Comparison of ENCODE assay signal across 9 cellular contexts in the genomic region with DNA sequence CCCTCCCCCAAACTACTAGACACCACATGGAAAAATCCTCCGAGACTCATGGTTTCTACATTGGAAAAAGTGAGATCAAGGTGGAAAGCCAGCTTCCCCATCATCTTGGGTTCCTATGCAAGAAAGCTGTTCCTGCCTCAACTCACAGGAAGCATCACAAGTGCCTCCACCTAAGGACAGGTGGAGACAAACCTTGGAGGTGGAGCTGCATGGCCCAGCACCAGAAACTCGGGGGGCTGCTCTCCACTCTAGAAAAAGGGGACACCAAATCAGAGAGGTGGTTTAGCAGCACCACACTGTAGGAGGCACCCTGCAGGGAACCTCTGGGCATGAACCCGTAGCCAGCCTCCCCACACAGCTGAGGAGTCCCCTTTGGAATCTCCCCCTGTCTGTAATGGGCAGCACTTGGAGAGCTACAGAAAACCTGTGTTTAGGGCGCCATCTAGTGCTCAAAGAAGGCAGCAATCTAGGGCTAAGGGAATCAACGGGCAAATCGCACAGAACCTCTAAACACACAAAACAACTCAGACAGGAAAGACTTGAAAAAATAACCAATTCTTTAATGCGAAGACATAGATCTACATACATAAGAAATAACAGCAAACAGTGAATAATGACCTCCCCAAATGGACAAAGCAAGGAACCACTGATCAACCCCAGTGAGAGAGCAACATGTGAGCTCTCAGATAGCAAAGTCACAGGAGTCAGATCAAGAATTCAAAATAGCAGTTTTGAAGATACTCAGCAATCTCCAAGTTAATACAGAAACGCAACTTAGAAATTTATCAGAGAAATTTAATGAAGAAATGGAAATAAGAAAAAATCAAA. TPM values are rescaled to one million over a fixed set of nuclear protein-coding genes. Genes with fewer than 3 reads are reported as not detected.
DNase-seq lines count a peak whose midpoint lies in the region; ATAC-seq and TF ChIP-seq lines count a peak whose summit lies in the region.
"Had no signal": no experiment of that assay in that cellular context is flagged by ENCODE, and none has a peak within 500 bp of the region (broad histone marks: within the 10 kb centered on the region; RNA-seq: fewer than 3 reads in every experiment).

No MANE protein-coding gene starts in this region.

- no peaks in the 10 kb centered on the region for H3K9me3 ChIP-seq in ovary
- no peaks in the 10 kb centered on the region for H3K9me3 ChIP-seq in uterus

- H3K4me3 ChIP-seq in ovary: no peak overlapping the region
- H3K4me3 ChIP-seq in uterus: no peak overlapping the region

- ATAC-seq in GM18909 (IDR thresholded peaks at IDR 0.05; ENCODE audit: poor library complexity, unreplicated experiment): peak; percentile 84
- ATAC-seq in foreskin keratinocyte: peak; percentile 84

- H3K36me3 ChIP-seq in ovary (no peaks in the 10 kb centered on the region), uterus (no peaks in the 10 kb centered on the region)

- H3K4me1 ChIP-seq in foreskin keratinocyte (no peaks in the 10 kb centered on the region), ovary (ENCODE audit: insufficient read depth) (peaks cover 1% of the 10 kb centered on the region), uterus (no peaks in the 10 kb centered on the region)

- H3K27me3 ChIP-seq in foreskin keratinocyte: no peaks in the 10 kb centered on the region
- H3K27me3 ChIP-seq in ovary: no peaks in the 10 kb centered on the region
- no peaks in the 10 kb centered on the region for H3K27me3 ChIP-seq in uterus

- peak; percentile 43 for DNase-seq in HT1080 (ENCODE audit: low read depth)
- DNase-seq in RKO (ENCODE audit: low spot score): peak; percentile 68
- peak; percentile 19 for DNase-seq in activated T-helper 9 cell treated with anti-CD3 and anti-CD28 coated beads, Interleukin-2, amount 50 U/mL, for 16 hours (ENCODE audit: low read depth)
- DNase-seq in foreskin keratinocyte: no peak
- DNase-seq in ovary: peak; percentile 40 to 70 (median 51)
- DNase-seq in uterus: peak; percentile 43 to 48

- TF ChIP-seq POLR2A in ovary (IDR thresholded peaks at IDR 0.05): no peak
- no peak for TF ChIP-seq POLR2A in uterus (IDR thresholded peaks at IDR 0.05)

- intact Hi-C loops in ovary (cut with DNase I): loop anchor here in 1 of 4 donors (10.0 kb wide), 1 partner anchor 119 kb away; no protein-coding TSS in a partner anchor
- intact Hi-C loops in uterus (cut with DNase I; ENCODE audit: low total_unique reads): no loop called here

- peak; percentile 78 for TF ChIP-seq CTCF in C4-2B (conservative IDR thresholded peaks at IDR 0.05)
- TF ChIP-seq CTCF in foreskin keratinocyte (conservative IDR thresholded peaks at IDR 0.05): peak; percentile 66
- TF ChIP-seq CTCF in ovary (IDR thresholded peaks at IDR 0.05): peak; percentile 47 to 55 (median 49)
- TF ChIP-seq CTCF in uterus (IDR thresholded peaks at IDR 0.05): peak; percentile 50 to 58 (median 54)

- 21 to 26% (median 23%) methylated on average over 8 of the region's 8 CpGs for WGBS in ovary, 3 donors

- H3K27ac ChIP-seq in C4-2B (no peak overlapping the region), foreskin keratinocyte (no peak overlapping the region), ovary (no peak overlapping the region), uterus (no peak overlapping the region)

- no peak for TF ChIP-seq EP300 in ovary (IDR thresholded peaks at IDR 0.05)

RNA-seq across cellular contexts. Expression of gene ZBTB33, which starts 37.0 kb away (rescaled TPM):
- total RNA-seq in HT1080 (2014; rRNA removed; shearing (Covaris generic)): 9.4 and 12.3 TPM in 2 replicates
- 11.1 and 13.2 TPM in 2 replicates for polyA plus RNA-seq in HT1080 (2015; cell fraction: cytosol; rRNA removed)
- polyA plus RNA-seq in HT1080 (2015; cell fraction: nucleus; rRNA removed): 18.8 and 19.4 TPM in 2 replicates
- 15.9 and 16.2 TPM in 2 replicates for total RNA-seq in foreskin keratinocyte
- 3.8 and 4.2 TPM in 2 replicates for polyA plus RNA-seq in foreskin keratinocyte
- 10 to 100 TPM; 14.2 to 20.0 (median 15.1) TPM for total RNA-seq in ovary
- 10 to 100 TPM in 1 of 2 donors, 1 to 10 TPM in 1; 6.6 to 10.7 TPM for polyA plus RNA-seq in ovary
- 10 to 100 TPM in 3 of 4 donors, 1 to 10 TPM in 1; 7.6 to 32.4 (median 12.7) TPM for total RNA-seq in uterus

RNA-seq across cellular contexts. Expression of gene RHOXF2, which starts 55.2 kb away (rescaled TPM):
- total RNA-seq in HT1080 (2014; rRNA removed; shearing (Covaris generic)): not detected in 2 replicates
- not detected in 2 replicates for polyA plus RNA-seq in HT1080 (2015; cell fraction: cytosol; rRNA removed)
- polyA plus RNA-seq in HT1080 (2015; cell fraction: nucleus; rRNA removed): not detected in 2 replicates
- total RNA-seq in foreskin keratinocyte: not detected in 2 replicates
- not detected in 2 replicates for polyA plus RNA-seq in foreskin keratinocyte
- under 1 TPM in 2 of 7 donors, not detected in 5; 0.08 to 0.12 TPM for total RNA-seq in ovary
- polyA plus RNA-seq in ovary: not detected
- not detected for total RNA-seq in uterus
- polyA plus RNA-seq: IgD-negative memory B cell had no signal

Comparison
In these comparisons a context has a peak if more than half of its experiments do, and no peak if none do; other contexts are left out.
1. DNase-seq: peak in HT1080 (single experiment), RKO (single experiment), activated T-helper 9 cell treated with anti-CD3 and anti-CD28 coated beads, Interleukin-2, amount 50 U/mL, for 16 hours (single experiment), ovary (5 of 5) and uterus (2 of 2); none in foreskin keratinocyte (0 of 2).
2. Peak in every context shown above with its lines, with median percentiles within 50 percentile points of each other: CTCF ChIP-seq.